Comparison of ENCODE assay signal across 25 cellular contexts in the genomic region with DNA sequence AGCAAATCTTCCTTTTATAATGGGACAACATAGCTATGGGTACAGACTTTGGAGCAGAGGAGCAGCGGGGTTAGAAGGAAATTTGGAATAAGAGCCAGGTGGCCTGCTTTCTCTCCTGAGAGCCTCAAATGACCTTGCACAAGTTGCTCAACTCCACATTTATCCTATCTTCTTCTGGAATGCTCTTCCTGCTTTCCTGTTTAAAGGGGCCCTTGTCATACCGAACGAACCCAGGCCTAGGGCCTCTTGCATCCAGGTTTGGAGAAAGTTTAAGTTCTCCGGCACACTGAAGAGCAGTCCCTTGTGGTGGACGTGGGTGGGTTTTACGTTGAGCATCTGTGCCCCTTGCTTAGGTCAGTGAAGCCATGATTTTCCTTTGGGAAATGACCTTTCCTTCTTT.
"Had no signal": no experiment of that assay in that cellular context is flagged by ENCODE, and none has a peak within 500 bp of the region (broad histone marks: within the 10 kb centered on the region; RNA-seq: fewer than 3 reads in every experiment).

No MANE protein-coding gene starts in this region.

- ATAC-seq: activated T-helper 17 cell treated with anti-CD3 and anti-CD28 coated beads, Interleukin-2, amount 50 U/mL, for 72 hours; stimulated activated memory B cell treated with anti-CD40 and anti-IgM and Interleukin-4, amounts not matched to agents 10 μg/mL and 1 μg/mL and 100 μg/mL, for 72 hours; WTC11 had no signal

- H3K4me2 ChIP-seq: smooth muscle cell had no signal

- H3K27me3 ChIP-seq: esophagus squamous epithelium, gastrocnemius medialis, neutrophil, ovary, sigmoid colon, stomach, suprapubic skin, transverse colon, uterus had no signal

- H3K4me3 ChIP-seq: adrenal gland, coronary artery, esophagus squamous epithelium, gastrocnemius medialis, ovary, prostate gland, sigmoid colon, smooth muscle cell, stomach, suprapubic skin, transverse colon, uterus had no signal

- H3K27ac ChIP-seq: adrenal gland, coronary artery, gastrocnemius medialis, neutrophil, ovary, prostate gland, suprapubic skin, transverse colon, uterus had no signal

- H3K4me1 ChIP-seq: adrenal gland, esophagus squamous epithelium, prostate gland, sigmoid colon, transverse colon, uterus had no signal

- DNase-seq: activated CD8-positive, alpha-beta memory T cell treated with anti-CD3 and anti-CD28 coated beads for 24 hours; activated CD8-positive, alpha-beta memory T cell treated with anti-CD3 and anti-CD28 coated beads, Interleukin-2, amount 50 U/mL, for 4 hours; activated naive CD4-positive, alpha-beta T cell; activated T-cell treated with anti-CD3 and anti-CD28 coated beads, Interleukin-2, amount 50 U/mL, for 24 hours; cerebellar nuclear complex; esophagus squamous epithelium; gastrocnemius medialis; mammary epithelial cell; midbrain; ovary; sigmoid colon; stimulated activated CD4-positive, alpha-beta T cell treated with anti-CD3 and anti-CD28 coated beads, Interleukin-15, amount 100 ng/mL, for 24 hours; stomach; T-helper 9 cell had no signal

- H3K9me3 ChIP-seq: adrenal gland, esophagus squamous epithelium, gastrocnemius medialis, neutrophil, ovary, prostate gland, sigmoid colon, stomach, suprapubic skin, transverse colon, uterus had no signal

- H3K36me3 ChIP-seq: adrenal gland, esophagus squamous epithelium, gastrocnemius medialis, neutrophil, ovary, prostate gland, sigmoid colon, stomach, suprapubic skin, transverse colon, uterus had no signal
